In the genomic region with DNA sequence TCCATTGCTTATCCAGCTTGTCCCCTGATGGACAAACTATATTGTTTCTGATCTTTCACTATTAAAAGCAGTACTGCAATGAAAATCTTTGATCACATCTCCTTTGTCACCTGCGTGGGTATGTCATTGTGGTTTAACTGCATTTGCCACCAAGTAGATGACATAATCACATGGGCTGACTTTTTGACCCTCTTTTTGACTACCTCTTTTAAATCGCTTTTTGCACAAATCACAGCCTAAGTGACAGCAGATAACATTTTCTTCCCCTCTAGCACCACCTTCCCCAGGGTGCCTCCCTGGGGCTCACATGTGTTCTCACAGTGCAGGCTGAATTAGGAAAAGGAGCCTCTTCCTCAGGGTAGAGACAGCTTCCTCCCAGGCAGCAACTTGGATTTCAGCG, we compare ENCODE assay signal across 10 cellular contexts. TPM values are rescaled to one million over a fixed set of nuclear protein-coding genes. Genes with fewer than 3 reads are reported as not detected.
DNase-seq lines count a peak whose midpoint lies in the region; ATAC-seq and TF ChIP-seq lines count a peak whose summit lies in the region.
"Had no signal": no experiment of that assay in that cellular context is flagged by ENCODE, and none has a peak within 500 bp of the region (broad histone marks: within the 10 kb centered on the region; RNA-seq: fewer than 3 reads in every experiment).

No MANE protein-coding gene starts in this region.

- 66 to 83% methylated on average over 3 of the region's 3 CpGs for WGBS in heart right ventricle, 2 donors

- intact Hi-C loops in heart right ventricle (cut with DNase I): no loop called here

- no peak overlapping the region for H3K9ac ChIP-seq in iPS-15b (ENCODE audit: low read depth, low read length)

- H3K4me1 ChIP-seq in cardiac muscle cell (ENCODE audit: low read depth): peaks cover 12% of the 10 kb centered on the region
- peaks cover 0 to 56% (median 28%) of the 10 kb centered on the region in 9 donors for H3K4me1 ChIP-seq in heart right ventricle
- H3K4me1 ChIP-seq in SJCRH30: peaks cover 41% of the 10 kb centered on the region
- peaks cover 16% of the 10 kb centered on the region for H3K4me1 ChIP-seq in iPS-15b (ENCODE audit: control insufficient read depth, insufficient read depth, low read length)

- H3K27ac ChIP-seq in cardiac muscle cell (no peak overlapping the region), heart right ventricle (peak overlapping the region in 1 of 10 donors; percentile 25), SJCRH30 (peak overlapping the region; percentile 98)

- ATAC-seq in heart right ventricle: no peak
- no peak for ATAC-seq in HG03280 (IDR thresholded peaks at IDR 0.05; ENCODE audit: unreplicated experiment)
- no peak for ATAC-seq in HG03175 (IDR thresholded peaks at IDR 0.05; ENCODE audit: unreplicated experiment)
- ATAC-seq: gastrocnemius medialis had no signal

- H3K27me3 ChIP-seq in cardiac muscle cell: no peaks in the 10 kb centered on the region
- peaks cover 0 to 37% (median 0%) of the 10 kb centered on the region in 7 donors for H3K27me3 ChIP-seq in heart right ventricle
- no peaks in the 10 kb centered on the region for H3K27me3 ChIP-seq in SJCRH30
- H3K27me3 ChIP-seq in iPS-15b (ENCODE audit: control insufficient read depth, insufficient read depth, low read length): peaks cover 48% of the 10 kb centered on the region
- H3K27me3 ChIP-seq: gastrocnemius medialis had no signal

- H3K9me3 ChIP-seq in cardiac muscle cell (ENCODE audit: low read depth) (no peaks in the 10 kb centered on the region), heart right ventricle (no peaks in the 10 kb centered on the region), SJCRH30 (replicated peaks) (no peaks in the 10 kb centered on the region), iPS-15b (ENCODE audit: control insufficient read depth, insufficient read depth, low read length) (no peaks in the 10 kb centered on the region)
- H3K9me3 ChIP-seq: gastrocnemius medialis had no signal

- H3K36me3 ChIP-seq in cardiac muscle cell: no peaks in the 10 kb centered on the region
- no peaks in the 10 kb centered on the region for H3K36me3 ChIP-seq in heart right ventricle
- peaks cover 17% of the 10 kb centered on the region for H3K36me3 ChIP-seq in SJCRH30
- no peaks in the 10 kb centered on the region for H3K36me3 ChIP-seq in iPS-15b (ENCODE audit: control insufficient read depth, insufficient read depth, low read length)
- H3K36me3 ChIP-seq: gastrocnemius medialis had no signal

- DNase-seq in cardiac muscle cell (ENCODE audit: low read depth in 1 of 2, low spot score in 1 of 2) (no peak), heart right ventricle (no peak), SJCRH30 (peak; percentile 35 to 67), superior temporal gyrus (ENCODE audit: extremely low spot score) (peak; percentile 41), 8988T (no peak)
- DNase-seq: gastrocnemius medialis, MM.1S had no signal

- TF ChIP-seq CTCF in cardiac muscle cell (IDR thresholded peaks at IDR 0.05; ENCODE audit: low read depth, low read length) (no peak), heart right ventricle (IDR thresholded peaks at IDR 0.05) (no peak)

- peak overlapping the region; percentile 37 for H3K4me3 ChIP-seq in cardiac muscle cell
- peak overlapping the region in 5 of 10 donors; percentile 60 to 74 (median 70) for H3K4me3 ChIP-seq in heart right ventricle
- H3K4me3 ChIP-seq in SJCRH30: peak overlapping the region; percentile 80
- H3K4me3 ChIP-seq in iPS-15b (ENCODE audit: low read depth, low read length): peak overlapping the region; percentile 18

RNA-seq across cellular contexts. Expression of gene RBP1, which starts 1.1 kb away (rescaled TPM):
- total RNA-seq in cardiac muscle cell: 116 and 163 TPM in 2 replicates
- polyA plus RNA-seq in cardiac muscle cell: 245 and 268 TPM in 2 replicates
- total RNA-seq in heart right ventricle: 10 to 100 TPM; 10.4 to 22.7 (median 15.8) TPM
- 10 to 100 TPM; 33.6 to 34.5 TPM for polyA plus RNA-seq in heart right ventricle
- total RNA-seq in SJCRH30 (2014; rRNA removed; shearing (Covaris generic)): 839 and 902 TPM in 2 replicates

Comparison
In these comparisons a context has a peak if more than half of its experiments do, and no peak if none do; other contexts are left out.
1. DNase-seq: peak in SJCRH30 (2 of 2) and superior temporal gyrus (single experiment); none in cardiac muscle cell (0 of 2), heart right ventricle (0 of 2) and 8988T (single experiment).